24 cellular contexts compared by ENCODE assay signal in the genomic region with DNA sequence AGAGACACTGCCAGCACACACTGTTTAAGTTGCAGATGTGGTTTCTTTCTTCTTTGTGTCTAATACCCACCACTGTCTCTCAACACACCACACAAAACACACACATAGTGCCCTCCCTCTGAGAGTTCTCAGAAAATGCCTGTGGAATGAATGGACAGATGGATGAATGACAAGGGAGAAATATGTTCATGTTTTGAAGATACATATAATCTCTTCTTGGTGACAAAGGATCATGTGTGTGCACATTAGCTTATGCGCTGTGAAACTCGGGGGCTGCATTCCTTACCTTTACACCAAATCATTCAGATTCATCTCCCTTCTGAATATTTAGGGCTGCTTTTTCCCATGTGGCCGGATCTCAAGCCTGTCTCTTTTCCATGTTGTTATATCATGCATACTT.
A peak's percentile ranks its signal among the peaks of the same experiment; 100 is the strongest.
DNase-seq lines count a peak whose midpoint lies in the region; ATAC-seq, FAIRE-seq and TF ChIP-seq lines count a peak whose summit lies in the region.
"Had no signal": no experiment of that assay in that cellular context is flagged by ENCODE, and none has a peak within 500 bp of the region (broad histone marks: within the 10 kb centered on the region; RNA-seq: fewer than 3 reads in every experiment).

No MANE protein-coding gene starts in this region.

- CTCF ChIA-PET in A549 (lab: Yijun Ruan, JAX): no interaction called here
- CTCF ChIA-PET in activated CD4-positive, alpha-beta memory T cell treated with anti-CD3 and anti-CD28 coated beads for 36 hours (lab: Charles Lee): no interaction called here

- peak overlapping the region; percentile 1 to 88 (median 29) for H3K27ac Mint-ChIP-seq in brain
- no peak overlapping the region for H3K27ac Mint-ChIP-seq in activated CD4-positive, alpha-beta memory T cell treated with anti-CD3 and anti-CD28 coated beads for 36 hours
- H3K27ac Mint-ChIP-seq: CD14-positive monocyte had no signal

- no peak overlapping the region for H3K18ac ChIP-seq in mesenchymal stem cell (ENCODE audit: low read depth in 1 of 2, low read length in 2 of 2)

- H3K27ac ChIP-seq in A549: no peak overlapping the region
- peak overlapping the region; percentile 10; the same call in 1 of the 2 replicates for H3K27ac ChIP-seq in HUES64 (ENCODE audit: low read depth, low read length)
- no peak overlapping the region for H3K27ac ChIP-seq in mesenchymal stem cell (ENCODE audit: low read length, poor library complexity, severe bottlenecking)

- no peak for DNase-seq in A549 (ENCODE audit: low read depth in 1 of 2, low spot score in 1 of 2)
- DNase-seq in mesenchymal stem cell: no peak
- DNase-seq in activated CD4-positive, alpha-beta memory T cell treated with anti-CD3 and anti-CD28 coated beads for 36 hours: no peak
- no peak for DNase-seq in stimulated activated CD4-positive, alpha-beta T cell treated with anti-CD3 and anti-CD28 coated beads, Interleukin-4, amount 100 ng/mL, for 24 hours
- DNase-seq: DMS 273 treated with DMSO at 0.1 percent for 48 hours; DND-41; Kasumi-1; MG63; NCI-H1436; NCI-H2029; NCI-H226; NCI-H510A treated with DMSO at 0.1 percent for 48 hours; NCI-H774; NK-92 treated with Interleukin-12 subunit alpha and Interleukin-12 subunit beta, amount 100 ng/mL, for 24 hours; SIG-M5 had no signal

- 87% methylated on average over 3 of the region's 3 CpGs for WGBS in A549 (ENCODE audit: missing lambda C conversion rate)
- WGBS in HUES64: 92% methylated on average over 3 of the region's 3 CpGs
- 100% methylated on average over 2 of the region's 3 CpGs for WGBS in mesenchymal stem cell

- H2AFZ ChIP-seq in neuron (ENCODE audit: low read depth, low read length) (no peak overlapping the region), mesenchymal stem cell (ENCODE audit: low read depth, low read length) (no peak overlapping the region)
- H2AFZ ChIP-seq: GM23248 had no signal

- H4K8ac ChIP-seq in mesenchymal stem cell (ENCODE audit: low read length): no peak overlapping the region

- H3K36me3 Mint-ChIP-seq in brain: no peaks in the 10 kb centered on the region
- no peaks in the 10 kb centered on the region for H3K36me3 Mint-ChIP-seq in activated CD4-positive, alpha-beta memory T cell treated with anti-CD3 and anti-CD28 coated beads for 36 hours
- H3K36me3 Mint-ChIP-seq: CD14-positive monocyte had no signal

- no peak overlapping the region for H3K23ac ChIP-seq in mesenchymal stem cell (ENCODE audit: low read length in 2 of 2)

- no peak overlapping the region for H3K4me3 Mint-ChIP-seq in brain
- H3K4me3 Mint-ChIP-seq in activated CD4-positive, alpha-beta memory T cell treated with anti-CD3 and anti-CD28 coated beads for 36 hours: no peak overlapping the region
- H3K4me3 Mint-ChIP-seq: CD14-positive monocyte had no signal

- H3K4me1 Mint-ChIP-seq in brain: peaks cover 36% of the 10 kb centered on the region
- no peaks in the 10 kb centered on the region for H3K4me1 Mint-ChIP-seq in activated CD4-positive, alpha-beta memory T cell treated with anti-CD3 and anti-CD28 coated beads for 36 hours (ENCODE audit: low read depth)

- TF ChIP-seq EP300 in A549 (IDR thresholded peaks at IDR 0.05): no peak

- intact Hi-C loops in activated CD4-positive, alpha-beta memory T cell treated with anti-CD3 and anti-CD28 coated beads for 36 hours (cut with micrococcal nuclease): no loop called here

- no peak overlapping the region for H3K9ac ChIP-seq in HUES64 (ENCODE audit: low read depth, low read length)
- H3K9ac ChIP-seq in mesenchymal stem cell (ENCODE audit: low read length): no peak overlapping the region
- H3K9ac ChIP-seq: GM23248 had no signal

- no peak overlapping the region for H2AK5ac ChIP-seq in mesenchymal stem cell (ENCODE audit: low read length, severe bottlenecking)

- H3K4ac ChIP-seq in mesenchymal stem cell (ENCODE audit: low read depth in 1 of 2, low read length in 2 of 2): no peak overlapping the region

- peak; percentile 56 for FAIRE-seq in A549 (lab: Jason Lieb, UNC)
- FAIRE-seq: GM12892 had no signal

- no peaks in the 10 kb centered on the region for H3K27me3 ChIP-seq in HUES64 (ENCODE audit: insufficient read depth, low read length)
- no peaks in the 10 kb centered on the region for H3K27me3 ChIP-seq in neuron (ENCODE audit: insufficient read depth, low read length)
- no peaks in the 10 kb centered on the region for H3K27me3 ChIP-seq in mesenchymal stem cell (ENCODE audit: control insufficient read depth in 1 of 2, insufficient read depth in 1 of 2, low read length in 2 of 2)
- H3K27me3 ChIP-seq: MG63 had no signal

- TF ChIP-seq CTCF in A549 (IDR thresholded peaks at IDR 0.05) (no peak), brain (conservative IDR thresholded peaks at IDR 0.05) (no peak)

- H3K4me3 ChIP-seq in A549 (no peak overlapping the region), HUES64 (ENCODE audit: low read length) (no peak overlapping the region), neuron (ENCODE audit: low read length) (peak overlapping the region; percentile 13), mesenchymal stem cell (ENCODE audit: insufficient read depth in 1 of 2, low read depth in 1 of 2, low read length in 2 of 2) (no peak overlapping the region)
- H3K4me3 ChIP-seq: GM23248, HAP-1, MG63 had no signal

- POLR2A ChIA-PET in A549 (lab: Yijun Ruan, JAX): no interaction called here
- POLR2A ChIA-PET in activated CD4-positive, alpha-beta memory T cell treated with anti-CD3 and anti-CD28 coated beads for 36 hours (lab: Charles Lee): no interaction called here

- H3K79me1 ChIP-seq in mesenchymal stem cell (replicated peaks; ENCODE audit: low read length, poor library complexity, severe bottlenecking): peaks cover 5% of the 10 kb centered on the region

- H3K9me3 ChIP-seq in A549 (no peaks in the 10 kb centered on the region), HUES64 (ENCODE audit: insufficient read depth, low read depth, low read length) (no peaks in the 10 kb centered on the region), neuron (ENCODE audit: low read length) (no peaks in the 10 kb centered on the region), mesenchymal stem cell (ENCODE audit: control insufficient read depth, low read length) (no peaks in the 10 kb centered on the region)
- H3K9me3 ChIP-seq: HAP-1, MG63 had no signal

- no peak overlapping the region for H3K4me2 ChIP-seq in A549
- H3K4me2 ChIP-seq in mesenchymal stem cell (ENCODE audit: low read length, poor library complexity, severe bottlenecking): no peak overlapping the region

- ATAC-seq in A549 (no peak), GM21717 (IDR thresholded peaks at IDR 0.05; ENCODE audit: unreplicated experiment) (no peak)
- ATAC-seq: Panc1 had no signal

- no peak overlapping the region for H2BK15ac ChIP-seq in mesenchymal stem cell (ENCODE audit: low read depth, poor library complexity, severe bottlenecking)

- H3K36me3 ChIP-seq in HUES64 (ENCODE audit: insufficient read depth, low read length) (no peaks in the 10 kb centered on the region), neuron (ENCODE audit: insufficient read depth, low read length) (no peaks in the 10 kb centered on the region), mesenchymal stem cell (ENCODE audit: control insufficient read depth in 1 of 2, insufficient read depth in 2 of 2, low read depth in 1 of 2, low read length in 2 of 2) (peaks cover 0 to 36% of the 10 kb centered on the region in 2 experiments)
- H3K36me3 ChIP-seq: HAP-1 had no signal

- TF ChIP-seq RAD21 in A549 (conservative IDR thresholded peaks at IDR 0.05 in 1 of 2, IDR thresholded peaks at IDR 0.05 in 1 of 2): no peak

- no peaks in the 10 kb centered on the region for H3K9me3 Mint-ChIP-seq in brain
- H3K9me3 Mint-ChIP-seq in activated CD4-positive, alpha-beta memory T cell treated with anti-CD3 and anti-CD28 coated beads for 36 hours: no peaks in the 10 kb centered on the region

- no peaks in the 10 kb centered on the region for H3K27me3 Mint-ChIP-seq in brain
- peaks cover 1% of the 10 kb centered on the region for H3K27me3 Mint-ChIP-seq in activated CD4-positive, alpha-beta memory T cell treated with anti-CD3 and anti-CD28 coated beads for 36 hours

- H3K14ac ChIP-seq in mesenchymal stem cell (ENCODE audit: low read length in 2 of 2): no peak overlapping the region

- H2BK5ac ChIP-seq in mesenchymal stem cell (ENCODE audit: low read depth, low read length, poor library complexity, severe bottlenecking): no peak overlapping the region

- no peak overlapping the region for H2BK12ac ChIP-seq in mesenchymal stem cell (ENCODE audit: low read length in 2 of 2)

- H2BK120ac ChIP-seq in mesenchymal stem cell (ENCODE audit: low read depth, low read length): no peak overlapping the region

- no peak for TF ChIP-seq POLR2A in A549 (IDR thresholded peaks at IDR 0.05; ENCODE audit: low read length)

- no peak overlapping the region for H4K91ac ChIP-seq in mesenchymal stem cell (ENCODE audit: low read length)

- H3K4me1 ChIP-seq in A549 (peaks cover 16% of the 10 kb centered on the region), HUES64 (ENCODE audit: insufficient read depth, low read length) (peaks cover 10% of the 10 kb centered on the region; the same call in 1 of the 2 replicates), neuron (ENCODE audit: insufficient read depth, low read length) (peaks cover 22% of the 10 kb centered on the region), mesenchymal stem cell (ENCODE audit: control insufficient read depth, insufficient read depth, low read depth, low read length) (no peaks in the 10 kb centered on the region)

TF ChIP-seq in A549, 52 proteins besides CTCF, POLR2A, EP300 and RAD21 (continues in another document):
- TF ChIP-seq MAX (IDR thresholded peaks at IDR 0.05) (no peak), ZC3H11A (IDR thresholded peaks at IDR 0.05) (no peak), FOXS1 (CRISPR knock-in tag; IDR thresholded peaks at IDR 0.05) (no peak)
- TF ChIP-seq, protein P1, sequence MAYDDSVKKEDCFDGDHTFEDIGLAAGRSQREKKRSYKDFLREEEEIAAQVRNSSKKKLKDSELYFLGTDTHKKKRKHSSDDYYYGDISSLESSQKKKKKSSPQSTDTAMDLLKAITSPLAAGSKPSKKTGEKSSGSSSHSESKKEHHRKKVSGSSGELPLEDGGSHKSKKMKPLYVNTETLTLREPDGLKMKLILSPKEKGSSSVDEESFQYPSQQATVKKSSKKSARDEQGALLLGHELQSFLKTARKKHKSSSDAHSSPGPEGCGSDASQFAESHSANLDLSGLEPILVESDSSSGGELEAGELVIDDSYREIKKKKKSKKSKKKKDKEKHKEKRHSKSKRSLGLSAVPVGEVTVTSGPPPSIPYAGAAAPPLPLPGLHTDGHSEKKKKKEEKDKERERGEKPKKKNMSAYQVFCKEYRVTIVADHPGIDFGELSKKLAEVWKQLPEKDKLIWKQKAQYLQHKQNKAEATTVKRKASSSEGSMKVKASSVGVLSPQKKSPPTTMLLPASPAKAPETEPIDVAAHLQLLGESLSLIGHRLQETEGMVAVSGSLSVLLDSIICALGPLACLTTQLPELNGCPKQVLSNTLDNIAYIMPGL (CRISPR knock-in tag; IDR thresholded peaks at IDR 0.05; ENCODE audit: borderline replicate concordance): no peak
